In genomic region chr2:167827352-167828097, GRCh38 we compare ENCODE assay signal across 16 cellular contexts.
A peak's percentile ranks its signal among the peaks of the same experiment; 100 is the strongest.
DNase-seq lines count a peak whose midpoint lies in the region; ATAC-seq, FAIRE-seq and TF ChIP-seq lines count a peak whose summit lies in the region.
"Had no signal": no experiment of that assay in that cellular context is flagged by ENCODE, and none has a peak within 500 bp of the region (broad histone marks: within the 10 kb centered on the region; RNA-seq: fewer than 3 reads in every experiment).

No MANE protein-coding gene starts in this region.

- no peak for TF ChIP-seq RAD21 in K562 (CRISPR knock-in tag; conservative IDR thresholded peaks at IDR 0.05 in 1 of 2, IDR thresholded peaks at IDR 0.05 in 1 of 2)

- DNase-seq in NCI-H2029 (lab: John Stamatoyannopoulos, UW) (peak; percentile 14), K562 (ENCODE audit: extremely low read depth in 1 of 4, low spot score in 3 of 4) (no peak), right lobe of liver (peak; percentile 38 to 84 (median 83)), upper lobe of left lung (peak in 1 of 2 donors; percentile 44), frontal cortex (ENCODE audit: low spot score in 2 of 2) (no peak), SHP77 treated with DMSO at 0.1 percent for 48 hours (lab: John Stamatoyannopoulos, UW) (no peak)
- DNase-seq: BE2C; CD4-positive, alpha-beta T cell; GM23248; NCI-H1048; NCI-H1436 treated with DMSO at 0.1 percent for 48 hours; NCI-H226; NCI-H774; PC-9 had no signal

- no peak overlapping the region for H3K4me2 ChIP-seq in K562 (ENCODE audit: insufficient read depth, low read length)
- H3K4me2 ChIP-seq: KMS-11, PC-9 had no signal

- ATAC-seq in K562 = no peak; the same call in 1 of the 3 replicates
- peak; percentile 90 to 97 (median 94) for ATAC-seq in right lobe of liver
- peak; percentile 7 to 47 for ATAC-seq in upper lobe of left lung (ENCODE audit: low FRiP score in 2 of 2)
- no peak for ATAC-seq in gastroesophageal sphincter

- CTCF ChIA-PET in K562 (lab: Yijun Ruan, JAX; ENCODE audit: low intra/inter-chr PET ratio) = no interaction called here

- in situ Hi-C loops in K562 (cut with MboI) = no loop called here

- 81% methylated on average over 10 of the region's 10 CpGs for WGBS in K562 (ENCODE audit: insufficient coverage, low coverage, missing lambda C conversion rate)
- 32% methylated on average over 8 of the region's 10 CpGs for WGBS in right lobe of liver (ENCODE audit: insufficient coverage, low coverage, low lambda C conversion rate, missing lambda C conversion rate)
- 69 to 78% methylated on average over 9 to 10 of the region's 10 CpGs for WGBS in upper lobe of left lung, 2 donors
- WGBS in gastroesophageal sphincter (ENCODE audit: low coverage in 1 of 2), 2 donors = 84 to 92% methylated on average over 5 to 8 of the region's 10 CpGs

- H2AFZ ChIP-seq in K562 (ENCODE audit: low read depth, low read length) = no peak overlapping the region
- H2AFZ ChIP-seq: GM23248, PC-9 had no signal

- H3K27ac ChIP-seq in K562 (ENCODE audit: extremely low read depth, low read depth, low read length) (no peak overlapping the region), right lobe of liver (peak overlapping the region; percentile 33 to 88 (median 87)), upper lobe of left lung (no peak overlapping the region), gastroesophageal sphincter (no peak overlapping the region)
- H3K27ac ChIP-seq: GM23248, KMS-11, PC-9 had no signal

- TF ChIP-seq CTCF in K562 (IDR thresholded peaks at IDR 0.05 in 2 of 3, conservative IDR thresholded peaks at IDR 0.05 in 1 of 3; ENCODE audit: insufficient read depth in 2 of 3, low read depth in 1 of 3, low read length in 3 of 3) (no peak), right lobe of liver (IDR thresholded peaks at IDR 0.05) (no peak), upper lobe of left lung (IDR thresholded peaks at IDR 0.05) (no peak), gastroesophageal sphincter (IDR thresholded peaks at IDR 0.05) (no peak)

- no peak for TF ChIP-seq POLR2A in K562 (conservative IDR thresholded peaks at IDR 0.05)
- no peak for TF ChIP-seq POLR2A in right lobe of liver (IDR thresholded peaks at IDR 0.05)
- no peak for TF ChIP-seq POLR2A in upper lobe of left lung (IDR thresholded peaks at IDR 0.05)
- TF ChIP-seq POLR2A in gastroesophageal sphincter (IDR thresholded peaks at IDR 0.05) = no peak

- TF ChIP-seq EP300 in K562 (IDR thresholded peaks at IDR 0.05; ENCODE audit: low read length) = no peak
- TF ChIP-seq EP300 in upper lobe of left lung (IDR thresholded peaks at IDR 0.05) = no peak
- TF ChIP-seq EP300 in gastroesophageal sphincter (IDR thresholded peaks at IDR 0.05) = no peak

- H3K36me3 ChIP-seq in K562 (ENCODE audit: control insufficient read depth, insufficient read depth, low read length) = peaks cover 88% of the 10 kb centered on the region
- no peaks in the 10 kb centered on the region for H3K36me3 ChIP-seq in right lobe of liver
- no peaks in the 10 kb centered on the region for H3K36me3 ChIP-seq in upper lobe of left lung
- no peaks in the 10 kb centered on the region for H3K36me3 ChIP-seq in gastroesophageal sphincter
- H3K36me3 ChIP-seq: BE2C had no signal

- H3K9me3 ChIP-seq in K562 (replicated peaks; ENCODE audit: control insufficient read depth, insufficient read depth, low read depth, low read length) = no peaks in the 10 kb centered on the region
- H3K9me3 ChIP-seq in right lobe of liver = no peaks in the 10 kb centered on the region
- no peaks in the 10 kb centered on the region for H3K9me3 ChIP-seq in upper lobe of left lung
- H3K9me3 ChIP-seq in gastroesophageal sphincter = no peaks in the 10 kb centered on the region
- H3K9me3 ChIP-seq: BE2C had no signal

- BruUV-seq in K562 (replicated peaks; lab: Mats Ljungman, UMichigan) = no TSS peak

- H3K4me3 ChIP-seq in K562 = no peak overlapping the region
- H3K4me3 ChIP-seq in right lobe of liver = no peak overlapping the region
- H3K4me3 ChIP-seq in upper lobe of left lung = no peak overlapping the region
- H3K4me3 ChIP-seq in gastroesophageal sphincter = no peak overlapping the region
- H3K4me3 ChIP-seq: GM23248, PC-9 had no signal

- POLR2A ChIA-PET in K562 (lab: Yijun Ruan, JAX) = interaction anchor here (1.1 kb wide), 1 partner anchor 40 kb away, joined by 3 read pairs; no protein-coding TSS in a partner anchor

- no peaks in the 10 kb centered on the region for H3K79me2 ChIP-seq in K562 (ENCODE audit: control insufficient read depth, insufficient read depth, low read length)

- no peaks in the 10 kb centered on the region for H3K9me1 ChIP-seq in K562 (ENCODE audit: control insufficient read depth, insufficient read depth, low read length)

- H3K27me3 ChIP-seq in K562 (ENCODE audit: control insufficient read depth in 2 of 2, insufficient read depth in 2 of 2, low read length in 2 of 2) (no peaks in the 10 kb centered on the region), right lobe of liver (no peaks in the 10 kb centered on the region), upper lobe of left lung (no peaks in the 10 kb centered on the region), gastroesophageal sphincter (no peaks in the 10 kb centered on the region)
- H3K27me3 ChIP-seq: BE2C had no signal

- H4K20me1 ChIP-seq in K562 (replicated peaks; ENCODE audit: control insufficient read depth, insufficient read depth, low read length) = no peaks in the 10 kb centered on the region

- no peak overlapping the region for H3K9ac ChIP-seq in K562 (ENCODE audit: insufficient read depth in 1 of 2, low read depth in 2 of 2, low read length in 2 of 2)
- H3K9ac ChIP-seq: GM23248, KMS-11 had no signal

- intact Hi-C loops in K562 (cut with micrococcal nuclease) = no loop called here
- intact Hi-C loops in right lobe of liver (cut with DNase I) = no loop called here

- FAIRE-seq in K562 (lab: Jason Lieb, UNC) = peak; percentile 40
- FAIRE-seq in frontal cortex (lab: Jason Lieb, UNC) = no peak

- H3K4me1 ChIP-seq in K562 (replicated peaks in 1 of 2; ENCODE audit: control insufficient read depth in 2 of 2, insufficient read depth in 2 of 2, low read length in 2 of 2) (no peaks in the 10 kb centered on the region), right lobe of liver (peaks cover 0 to 17% (median 2%) of the 10 kb centered on the region in 4 donors), upper lobe of left lung (no peaks in the 10 kb centered on the region), gastroesophageal sphincter (no peaks in the 10 kb centered on the region)
- H3K4me1 ChIP-seq: BE2C had no signal

TF ChIP-seq in K562, 482 proteins besides CTCF, POLR2A, EP300 and RAD21:
- TF ChIP-seq PHF21A (IDR thresholded peaks at IDR 0.05; ENCODE audit: borderline replicate concordance, low read depth) (no peak), RBBP5 (IDR thresholded peaks at IDR 0.05; ENCODE audit: borderline replicate concordance, insufficient read depth, low read length, poor library complexity, severe bottlenecking) (no peak), PHB2 (IDR thresholded peaks at IDR 0.05; ENCODE audit: low read depth) (no peak), HOMEZ (CRISPR knock-in tag; IDR thresholded peaks at IDR 0.05) (no peak), LARP7 (IDR thresholded peaks at IDR 0.05) (no peak), MED1 (CRISPR knock-in tag; IDR thresholded peaks at IDR 0.05; ENCODE audit: borderline replicate concordance) (no peak), FOXP4 (CRISPR knock-in tag; IDR thresholded peaks at IDR 0.05; ENCODE audit: borderline replicate concordance) (no peak), MECOM (CRISPR knock-in tag; IDR thresholded peaks at IDR 0.05) (no peak), ZFP91 (CRISPR knock-in tag; IDR thresholded peaks at IDR 0.05) (no peak)

Comparison
In these comparisons a context has a peak if more than half of its experiments do, and no peak if none do; other contexts are left out.
1. DNase-seq: peak in NCI-H2029 (single experiment) and right lobe of liver (3 of 3); none in K562 (0 of 4), frontal cortex (0 of 2) and SHP77 treated with DMSO at 0.1 percent for 48 hours (single experiment).
2. ATAC-seq: peak in right lobe of liver (4 of 4) and upper lobe of left lung (2 of 2); none in K562 (single experiment) and gastroesophageal sphincter (single experiment).
3. H3K27ac ChIP-seq: peak in right lobe of liver (3 of 3); none in K562 (single experiment), upper lobe of left lung (0 of 4) and gastroesophageal sphincter (0 of 4).